ENCODE assay signal across 24 cellular contexts in the genomic region with DNA sequence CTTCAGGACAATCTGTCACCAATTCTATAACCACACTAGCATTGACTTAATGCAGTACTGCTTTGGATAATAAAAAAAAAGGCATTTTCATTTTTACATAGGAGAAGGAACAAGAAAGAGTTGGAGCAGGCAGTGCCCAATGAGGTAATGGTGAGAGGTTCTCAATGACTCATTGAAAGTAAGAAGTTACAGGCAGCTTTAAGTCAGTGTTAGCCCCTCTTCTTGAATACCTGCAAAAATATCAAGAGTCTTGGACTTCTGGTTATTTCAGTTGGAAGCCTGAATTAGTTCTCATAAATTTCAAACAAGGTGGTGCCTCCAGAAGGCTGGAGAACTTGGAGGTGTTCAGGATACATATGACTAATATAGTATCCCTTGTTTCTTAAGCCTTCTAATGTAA.
DNase-seq lines count a peak whose midpoint lies in the region; ATAC-seq, FAIRE-seq and TF ChIP-seq lines count a peak whose summit lies in the region.
"Had no signal": no experiment of that assay in that cellular context is flagged by ENCODE, and none has a peak within 500 bp of the region (broad histone marks: within the 10 kb centered on the region; RNA-seq: fewer than 3 reads in every experiment).

No MANE protein-coding gene starts in this region.

- no peak overlapping the region for H4K91ac ChIP-seq in IMR-90 (ENCODE audit: insufficient read depth, low read depth, low read length)

- intact Hi-C loops in IMR-90 (cut with micrococcal nuclease): no loop called here

- H3K4me1 ChIP-seq in IMR-90 (ENCODE audit: control insufficient read depth, insufficient read depth, low read length): no peaks in the 10 kb centered on the region
- no peaks in the 10 kb centered on the region for H3K4me1 ChIP-seq in small intestine (ENCODE audit: control insufficient read depth in 2 of 2, insufficient read depth in 1 of 2, low read depth in 1 of 2, low read length in 1 of 2)
- H3K4me1 ChIP-seq: BE2C had no signal

- no peak overlapping the region for H3K56ac ChIP-seq in IMR-90 (ENCODE audit: extremely low read depth, insufficient read depth, low read length)

- dilution Hi-C loops in IMR-90 (cut with HindIII; ENCODE audit: low sequenced_read_pairs, unreplicated experiment): no loop called here

- H2BK15ac ChIP-seq in IMR-90 (ENCODE audit: low read depth, low read length): no peak overlapping the region

- no peak overlapping the region for H3K4me3 ChIP-seq in IMR-90 (ENCODE audit: insufficient read depth, low read depth, low read length)
- no peak overlapping the region for H3K4me3 ChIP-seq in epithelial cell of esophagus (ENCODE audit: low read length)
- H3K4me3 ChIP-seq in small intestine (ENCODE audit: low read depth in 1 of 2, low read length in 2 of 2): no peak overlapping the region
- H3K4me3 ChIP-seq: GM23338 had no signal

- H3K79me1 ChIP-seq in IMR-90 (ENCODE audit: low read depth in 1 of 2, low read length in 2 of 2): no peaks in the 10 kb centered on the region

- no peak overlapping the region for H4K5ac ChIP-seq in IMR-90 (ENCODE audit: low read depth, low read length)

- H2BK5ac ChIP-seq in IMR-90 (ENCODE audit: low read depth, low read length, poor library complexity, severe bottlenecking): no peak overlapping the region

- H3K9me1 ChIP-seq in IMR-90 (ENCODE audit: insufficient read depth, low read length): no peaks in the 10 kb centered on the region

- no peak for TF ChIP-seq POLR2A in IMR-90 (IDR thresholded peaks at IDR 0.05; ENCODE audit: low read depth, low read length)

- H4K8ac ChIP-seq in IMR-90 (ENCODE audit: low read depth in 2 of 2, low read length in 2 of 2): no peak overlapping the region

- H3K9me3 ChIP-seq in IMR-90 (ENCODE audit: control insufficient read depth, insufficient read depth, low read length) (no peaks in the 10 kb centered on the region), small intestine (ENCODE audit: control insufficient read depth, low read depth) (no peaks in the 10 kb centered on the region)
- H3K9me3 ChIP-seq: BE2C had no signal

- no peak for ATAC-seq in IMR-90 (ENCODE audit: low read depth)
- ATAC-seq: GM23338, HepG2 had no signal

- no peak for FAIRE-seq in small intestine (lab: Jason Lieb, UNC)
- FAIRE-seq: A204.1, G401.6, H54, HepG2, HTR-8/SVneo had no signal

- no peaks in the 10 kb centered on the region for H4K20me1 ChIP-seq in IMR-90 (ENCODE audit: insufficient read depth, low read length)

- no peak overlapping the region for H3K4me2 ChIP-seq in IMR-90 (ENCODE audit: low read depth, low read length)
- H3K4me2 ChIP-seq: GM23338 had no signal

- no peak overlapping the region for H3K14ac ChIP-seq in IMR-90 (replicated peaks; ENCODE audit: low read depth, low read length)

- H3K27me3 ChIP-seq in IMR-90 (ENCODE audit: control insufficient read depth, insufficient read depth, low read length) (no peaks in the 10 kb centered on the region), small intestine (ENCODE audit: control insufficient read depth in 2 of 2, insufficient read depth in 2 of 2, low read length in 2 of 2) (no peaks in the 10 kb centered on the region)
- H3K27me3 ChIP-seq: BE2C had no signal

- no peak overlapping the region for H2AK9ac ChIP-seq in IMR-90 (replicated peaks; ENCODE audit: low read depth, low read length, poor library complexity)

- CTCF ChIA-PET in IMR-90 (lab: Yijun Ruan, JAX): no interaction called here

- H3K4ac ChIP-seq in IMR-90 (ENCODE audit: low read depth, low read length): no peak overlapping the region

- peak; percentile 18 for DNase-seq in IMR-90
- DNase-seq in amniotic epithelial cell (ENCODE audit: low read depth): peak; percentile 57
- DNase-seq in epithelial cell of esophagus (ENCODE audit: low read depth): peak; percentile 60
- DNase-seq in GF-D8 (lab: John Stamatoyannopoulos, UW): no peak
- DNase-seq in LoVo (ENCODE audit: low spot score): no peak
- no peak for DNase-seq in small intestine
- DNase-seq: ACHN; BE2C; C1 segment of cervical spinal cord; CD4-positive, CD25-positive, alpha-beta regulatory T cell; CD8-positive, alpha-beta memory T cell; COR-L47; DMS 273 treated with DMSO at 0.1 percent for 48 hours; DMS53; DND-41; EL; HCEC 1CT had no signal

- H2BK20ac ChIP-seq in IMR-90 (ENCODE audit: low read depth, low read length): no peak overlapping the region

- no peak overlapping the region for H3K27ac ChIP-seq in IMR-90 (ENCODE audit: insufficient read depth, low read length)
- no peak overlapping the region for H3K27ac ChIP-seq in small intestine (ENCODE audit: low read depth in 1 of 2, low read length in 1 of 2)
- H3K27ac ChIP-seq: HL-60 had no signal

- H2AFZ ChIP-seq in IMR-90 (replicated peaks; ENCODE audit: low read length, poor library complexity): no peak overlapping the region
- H2AFZ ChIP-seq: GM23338 had no signal

- H2BK120ac ChIP-seq in IMR-90 (ENCODE audit: low read depth, low read length): no peak overlapping the region

- TF ChIP-seq RAD21 in IMR-90 (IDR thresholded peaks at IDR 0.05; ENCODE audit: low read length): no peak

- H3K18ac ChIP-seq in IMR-90 (ENCODE audit: low read depth, low read length): no peak overlapping the region

- no TSS peak for BruUV-seq in IMR-90 (replicated peaks; lab: Mats Ljungman, UMichigan)

- H3K23ac ChIP-seq in IMR-90 (ENCODE audit: low read depth, low read length): no peak overlapping the region

- in situ Hi-C loops in IMR-90 (cut with MboI; ENCODE audit: low sequenced_read_pairs): no loop called here

- POLR2A ChIA-PET in IMR-90 (lab: Charles Lee; ENCODE audit: unreplicated experiment): no interaction called here

- no peak overlapping the region for H3K9ac ChIP-seq in IMR-90 (ENCODE audit: low read depth, low read length)

- H3K36me3 ChIP-seq in IMR-90 (ENCODE audit: control insufficient read depth, insufficient read depth, low read length) (no peaks in the 10 kb centered on the region), small intestine (ENCODE audit: control insufficient read depth in 2 of 2, insufficient read depth in 2 of 2, low read length in 2 of 2) (no peaks in the 10 kb centered on the region)
- H3K36me3 ChIP-seq: BE2C had no signal

- H2AK5ac ChIP-seq in IMR-90 (ENCODE audit: low read depth, low read length): no peak overlapping the region

- no peak for TF ChIP-seq CTCF in IMR-90 (conservative IDR thresholded peaks at IDR 0.05; ENCODE audit: low read depth, low read length)
- TF ChIP-seq CTCF in epithelial cell of esophagus (IDR thresholded peaks at IDR 0.05; ENCODE audit: insufficient read depth, low read depth, low read length, missing control alignments): no peak

TF ChIP-seq in IMR-90, 13 proteins besides CTCF, POLR2A, EP300 and RAD21:
- TF ChIP-seq, protein P1, sequence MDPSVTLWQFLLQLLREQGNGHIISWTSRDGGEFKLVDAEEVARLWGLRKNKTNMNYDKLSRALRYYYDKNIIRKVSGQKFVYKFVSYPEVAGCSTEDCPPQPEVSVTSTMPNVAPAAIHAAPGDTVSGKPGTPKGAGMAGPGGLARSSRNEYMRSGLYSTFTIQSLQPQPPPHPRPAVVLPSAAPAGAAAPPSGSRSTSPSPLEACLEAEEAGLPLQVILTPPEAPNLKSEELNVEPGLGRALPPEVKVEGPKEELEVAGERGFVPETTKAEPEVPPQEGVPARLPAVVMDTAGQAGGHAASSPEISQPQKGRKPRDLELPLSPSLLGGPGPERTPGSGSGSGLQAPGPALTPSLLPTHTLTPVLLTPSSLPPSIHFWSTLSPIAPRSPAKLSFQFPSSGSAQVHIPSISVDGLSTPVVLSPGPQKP (IDR thresholded peaks at IDR 0.05; ENCODE audit: borderline replicate concordance, low read depth, low read length): no peak
- TF ChIP-seq BHLHE40 (IDR thresholded peaks at IDR 0.05; ENCODE audit: low read depth, low read length) (no peak), MXI1 (IDR thresholded peaks at IDR 0.05; ENCODE audit: borderline replicate concordance, low read depth, low read length) (no peak), RCOR1 (IDR thresholded peaks at IDR 0.05; ENCODE audit: insufficient replicate concordance, low read length) (no peak), SMC3 (IDR thresholded peaks at IDR 0.05; ENCODE audit: low read depth, low read length) (no peak), RFX5 (IDR thresholded peaks at IDR 0.05; ENCODE audit: low read depth, low read length) (no peak), FOS (IDR thresholded peaks at IDR 0.05; ENCODE audit: low read depth, low read length) (no peak), MAZ (IDR thresholded peaks at IDR 0.05; ENCODE audit: borderline replicate concordance, low read depth, low read length) (no peak), CHD1 (IDR thresholded peaks at IDR 0.05; ENCODE audit: low read depth, low read length) (no peak), CEBPB (IDR thresholded peaks at IDR 0.05; ENCODE audit: low read depth, low read length) (no peak), NFE2L2 (IDR thresholded peaks at IDR 0.05; ENCODE audit: low read depth, low read length) (no peak), MAFK (IDR thresholded peaks at IDR 0.05; ENCODE audit: low read depth, low read length) (no peak)
- TF ChIP-seq, protein P2, sequence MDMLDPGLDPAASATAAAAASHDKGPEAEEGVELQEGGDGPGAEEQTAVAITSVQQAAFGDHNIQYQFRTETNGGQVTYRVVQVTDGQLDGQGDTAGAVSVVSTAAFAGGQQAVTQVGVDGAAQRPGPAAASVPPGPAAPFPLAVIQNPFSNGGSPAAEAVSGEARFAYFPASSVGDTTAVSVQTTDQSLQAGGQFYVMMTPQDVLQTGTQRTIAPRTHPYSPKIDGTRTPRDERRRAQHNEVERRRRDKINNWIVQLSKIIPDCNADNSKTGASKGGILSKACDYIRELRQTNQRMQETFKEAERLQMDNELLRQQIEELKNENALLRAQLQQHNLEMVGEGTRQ (IDR thresholded peaks at IDR 0.05; ENCODE audit: low read depth, low read length): no peak
TF ChIP-seq in IMR-90: peak in this region for 0.

Comparison
In these comparisons a context has a peak if more than half of its experiments do, and no peak if none do; other contexts are left out.
1. DNase-seq: peak in IMR-90 (single experiment), amniotic epithelial cell (single experiment) and epithelial cell of esophagus (single experiment); none in GF-D8 (single experiment), LoVo (single experiment) and small intestine (single experiment).